In genomic region chr1:225921734-225922709, GRCh38 we compare ENCODE assay signal across 10 cellular contexts. TPM values are rescaled to one million over a fixed set of nuclear protein-coding genes. Genes with fewer than 3 reads are reported as not detected.
DNase-seq lines count a peak whose midpoint lies in the region; ATAC-seq, FAIRE-seq and TF ChIP-seq lines count a peak whose summit lies in the region.
"Had no signal": no experiment of that assay in that cellular context is flagged by ENCODE, and none has a peak within 500 bp of the region (broad histone marks: within the 10 kb centered on the region; RNA-seq: fewer than 3 reads in every experiment).

No MANE protein-coding gene starts in this region.

- peaks cover 9% of the 10 kb centered on the region for H3K4me1 ChIP-seq in HUES48 (ENCODE audit: control insufficient read depth, insufficient read depth, low read length)
- H3K4me1 ChIP-seq in lower lobe of right lung: peaks cover 39% of the 10 kb centered on the region

- DNase-seq in CD14-positive monocyte (ENCODE audit: low spot score) (peak; percentile 27), activated B cell treated with CpG ODN at 0.5 μM for 24 hours (no peak), lower lobe of right lung (peak; percentile 35), WERI-Rb-1 (no peak), CD1c-positive myeloid dendritic cell (ENCODE audit: extremely low spot score) (no peak), frontal cortex (ENCODE audit: low spot score in 2 of 2) (no peak), cerebellar cortex (ENCODE audit: low spot score) (no peak)
- DNase-seq: adrenal gland, islet precursor cell had no signal

- H3K4me3 Mint-ChIP-seq in CD14-positive monocyte: no peak overlapping the region
- peak overlapping the region; percentile 95 for H3K4me3 Mint-ChIP-seq in activated B cell treated with CpG ODN at 0.5 μM for 24 hours

- H3K9me3 ChIP-seq in HUES48 (ENCODE audit: control insufficient read depth, insufficient read depth, low read length) (no peaks in the 10 kb centered on the region), lower lobe of right lung (no peaks in the 10 kb centered on the region), WERI-Rb-1 (ENCODE audit: severe bottlenecking) (no peaks in the 10 kb centered on the region)
- H3K9me3 ChIP-seq: adrenal gland had no signal

- H3K27me3 ChIP-seq in HUES48 (ENCODE audit: control insufficient read depth, insufficient read depth, low read length) (no peaks in the 10 kb centered on the region), lower lobe of right lung (ENCODE audit: low read depth) (no peaks in the 10 kb centered on the region), WERI-Rb-1 (ENCODE audit: insufficient read depth, low read depth, severe bottlenecking) (no peaks in the 10 kb centered on the region)
- H3K27me3 ChIP-seq: adrenal gland had no signal

- FAIRE-seq in frontal cortex (lab: Jason Lieb, UNC): no peak

- CTCF ChIA-PET in activated B cell treated with CpG ODN at 0.5 μM for 24 hours (lab: Charles Lee): interaction anchor here (1.6 kb wide), 1 partner anchor 53 kb away, joined by 4 read pairs; no protein-coding TSS in a partner anchor

- TF ChIP-seq CTCF in CD14-positive monocyte (IDR thresholded peaks at IDR 0.05): no peak
- no peak for TF ChIP-seq CTCF in activated B cell treated with CpG ODN at 0.5 μM for 24 hours (IDR thresholded peaks at IDR 0.05)
- no peak for TF ChIP-seq CTCF in lower lobe of right lung (IDR thresholded peaks at IDR 0.05)
- TF ChIP-seq CTCF in WERI-Rb-1 (IDR thresholded peaks at IDR 0.05; ENCODE audit: low read depth, low read length): no peak

- H3K27ac Mint-ChIP-seq in CD14-positive monocyte (peak overlapping the region in 3 of 7 donors; percentile 82 to 96 (median 93)), activated B cell treated with CpG ODN at 0.5 μM for 24 hours (no peak overlapping the region)

- H3K36me3 Mint-ChIP-seq in CD14-positive monocyte (peaks cover 29 to 49% of the 10 kb centered on the region in 2 donors), activated B cell treated with CpG ODN at 0.5 μM for 24 hours (ENCODE audit: low read depth) (peaks cover 57% of the 10 kb centered on the region)

- H3K4me1 Mint-ChIP-seq in CD14-positive monocyte (peaks cover 38% of the 10 kb centered on the region), activated B cell treated with CpG ODN at 0.5 μM for 24 hours (peaks cover 20% of the 10 kb centered on the region)

- H3K27ac ChIP-seq in HUES48 (ENCODE audit: low read depth, low read length) (no peak overlapping the region), lower lobe of right lung (no peak overlapping the region), WERI-Rb-1 (no peak overlapping the region)

- peaks cover 46% of the 10 kb centered on the region for H3K36me3 ChIP-seq in HUES48 (ENCODE audit: control insufficient read depth, insufficient read depth, low read length)
- peaks cover 33% of the 10 kb centered on the region for H3K36me3 ChIP-seq in lower lobe of right lung
- peaks cover 6% of the 10 kb centered on the region; the same call in 1 of the 2 replicates for H3K36me3 ChIP-seq in WERI-Rb-1

- POLR2A ChIA-PET in activated B cell treated with CpG ODN at 0.5 μM for 24 hours (lab: Charles Lee): interaction anchor here (2.3 to 3.3 kb wide), 2 partner anchors 11 to 40 kb away, joined by 15 to 52 read pairs; partner anchors contain the start of gene TMEM63A

- intact Hi-C loops in CD14-positive monocyte (cut with micrococcal nuclease) (no loop called here), activated B cell treated with CpG ODN at 0.5 μM for 24 hours (cut with micrococcal nuclease) (loop anchor here (5.0 to 10.0 kb wide), 2 partner anchors 55 to 267 kb away; partner anchors contain the start of gene ENAH), lower lobe of right lung (cut with DNase I) (no loop called here)

- H3K27me3 Mint-ChIP-seq in CD14-positive monocyte (ENCODE audit: low read depth in 3 of 3) (peaks cover 0 to under 1% (median 0%) of the 10 kb centered on the region in 3 donors), activated B cell treated with CpG ODN at 0.5 μM for 24 hours (no peaks in the 10 kb centered on the region)

- H3K9ac ChIP-seq in HUES48 (ENCODE audit: low read depth, low read length): no peak overlapping the region

- H3K9me3 Mint-ChIP-seq in CD14-positive monocyte (peaks cover 0 to 1% (median 0%) of the 10 kb centered on the region in 7 donors), activated B cell treated with CpG ODN at 0.5 μM for 24 hours (no peaks in the 10 kb centered on the region)

- no peak for ATAC-seq in activated B cell treated with CpG ODN at 0.5 μM for 24 hours (ENCODE audit: low read depth)
- no peak for ATAC-seq in lower lobe of right lung

- H3K4me3 ChIP-seq in HUES48 (ENCODE audit: low read depth, low read length) (peak overlapping the region; percentile 95; the same call in 1 of the 2 replicates), lower lobe of right lung (no peak overlapping the region), WERI-Rb-1 (ENCODE audit: low read depth, low read length) (no peak overlapping the region)

RNA-seq across cellular contexts. Expression of gene PYCR2, which starts 2.0 kb away (rescaled TPM):
- 10 to 100 TPM; 21.4 to 26.6 TPM for polyA plus RNA-seq in CD14-positive monocyte
- total RNA-seq in activated B cell treated with CpG ODN at 0.5 μM for 24 hours (109 and 110 TPM in 2 replicates), lower lobe of right lung (73.2 TPM), frontal cortex (14.3 TPM)

RNA-seq across cellular contexts. Expression of gene LEFTY2, which starts 19.0 kb away (rescaled TPM):
- not detected for polyA plus RNA-seq in CD14-positive monocyte
- total RNA-seq in activated B cell treated with CpG ODN at 0.5 μM for 24 hours: not detected in 2 replicates
- total RNA-seq in lower lobe of right lung: 1.2 TPM
- under 0.01 TPM for total RNA-seq in frontal cortex

RNA-seq across cellular contexts. Expression of gene LEFTY1, which starts 33.1 kb away (rescaled TPM):
- polyA plus RNA-seq in CD14-positive monocyte: not detected
- total RNA-seq in activated B cell treated with CpG ODN at 0.5 μM for 24 hours (not detected in 2 replicates), lower lobe of right lung (not detected), frontal cortex (0.41 TPM)

RNA-seq across cellular contexts. Expression of gene TMEM63A, which starts 39.8 kb away (rescaled TPM):
- polyA plus RNA-seq in CD14-positive monocyte: 1 to 10 TPM; 3.0 to 5.8 TPM
- total RNA-seq in activated B cell treated with CpG ODN at 0.5 μM for 24 hours: 54.8 and 74.5 TPM in 2 replicates
- 141 TPM for total RNA-seq in lower lobe of right lung
- 0.82 TPM for total RNA-seq in frontal cortex

Comparison
In these comparisons a context has a peak if more than half of its experiments do, and no peak if none do; other contexts are left out.
1. DNase-seq: peak in CD14-positive monocyte (single experiment) and lower lobe of right lung (single experiment); none in activated B cell treated with CpG ODN at 0.5 μM for 24 hours (single experiment), WERI-Rb-1 (single experiment), CD1c-positive myeloid dendritic cell (single experiment), frontal cortex (0 of 2) and cerebellar cortex (single experiment).